Comparison of ENCODE assay signal across 1 cellular context in the genomic region with DNA sequence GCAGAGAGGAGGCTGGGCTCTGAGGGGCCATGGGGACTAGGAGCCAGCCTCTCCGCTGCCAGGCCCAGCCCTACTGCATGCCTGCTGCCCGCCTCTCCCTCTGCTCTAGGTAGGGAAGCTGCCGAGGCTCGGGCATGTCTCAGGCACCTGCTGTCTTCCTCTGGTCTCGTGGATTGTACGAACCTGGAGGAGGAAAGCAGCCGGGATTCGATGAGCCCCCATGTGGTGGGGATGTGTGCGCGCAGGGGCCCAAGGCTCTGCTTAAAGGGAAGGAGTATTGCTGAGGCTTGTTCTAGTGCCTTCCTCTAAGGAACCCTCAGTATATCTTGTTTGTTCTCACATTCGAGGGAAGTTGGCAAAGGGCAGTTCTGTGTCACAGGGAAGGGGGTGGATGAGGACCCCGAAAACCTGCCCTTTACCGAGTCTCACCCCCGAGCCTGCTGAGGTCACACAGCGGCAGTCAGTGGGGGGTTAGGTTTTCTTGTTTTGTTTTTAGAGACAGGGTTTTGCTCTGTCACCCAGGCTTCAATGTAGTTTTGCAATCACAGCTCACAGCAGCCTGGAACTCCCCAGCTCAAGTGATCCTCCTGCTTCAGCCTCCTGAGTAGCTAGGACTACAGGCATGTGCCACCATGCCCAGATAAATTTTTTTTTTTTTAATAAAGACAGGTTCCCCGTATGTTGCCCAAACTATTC.
A peak's percentile ranks its signal among the peaks of the same experiment; 100 is the strongest.
TF ChIP-seq lines count a peak whose summit lies in the region.

No MANE protein-coding gene starts in this region.

TF ChIP-seq in H1, 55 proteins besides CTCF, POLR2A, EP300 and RAD21 (continued from another document):
- TF ChIP-seq RNF2 (IDR thresholded peaks at IDR 0.05; ENCODE audit: borderline replicate concordance, low read depth, low read length, missing control alignments, poor library complexity, severe bottlenecking) (no peak), CREB1 (IDR thresholded peaks at IDR 0.05) (0 out of 2 replicates have a peak, but pooled peaks have one; percentile 17)
- TF ChIP-seq, protein P1, sequence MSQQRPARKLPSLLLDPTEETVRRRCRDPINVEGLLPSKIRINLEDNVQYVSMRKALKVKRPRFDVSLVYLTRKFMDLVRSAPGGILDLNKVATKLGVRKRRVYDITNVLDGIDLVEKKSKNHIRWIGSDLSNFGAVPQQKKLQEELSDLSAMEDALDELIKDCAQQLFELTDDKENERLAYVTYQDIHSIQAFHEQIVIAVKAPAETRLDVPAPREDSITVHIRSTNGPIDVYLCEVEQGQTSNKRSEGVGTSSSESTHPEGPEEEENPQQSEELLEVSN (IDR thresholded peaks at IDR 0.05): 0 out of 2 replicates have a peak, but pooled peaks have one; percentile 16
- TF ChIP-seq, protein P2, sequence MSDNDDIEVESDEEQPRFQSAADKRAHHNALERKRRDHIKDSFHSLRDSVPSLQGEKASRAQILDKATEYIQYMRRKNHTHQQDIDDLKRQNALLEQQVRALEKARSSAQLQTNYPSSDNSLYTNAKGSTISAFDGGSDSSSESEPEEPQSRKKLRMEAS (IDR thresholded peaks at IDR 0.05): peak; percentile 62
- TF ChIP-seq, protein P3, sequence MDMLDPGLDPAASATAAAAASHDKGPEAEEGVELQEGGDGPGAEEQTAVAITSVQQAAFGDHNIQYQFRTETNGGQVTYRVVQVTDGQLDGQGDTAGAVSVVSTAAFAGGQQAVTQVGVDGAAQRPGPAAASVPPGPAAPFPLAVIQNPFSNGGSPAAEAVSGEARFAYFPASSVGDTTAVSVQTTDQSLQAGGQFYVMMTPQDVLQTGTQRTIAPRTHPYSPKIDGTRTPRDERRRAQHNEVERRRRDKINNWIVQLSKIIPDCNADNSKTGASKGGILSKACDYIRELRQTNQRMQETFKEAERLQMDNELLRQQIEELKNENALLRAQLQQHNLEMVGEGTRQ (IDR thresholded peaks at IDR 0.05; ENCODE audit: low read length): no peak
